In genomic region chr2:74881626-74882298, GRCh38 we compare ENCODE assay signal across 16 cellular contexts. TPM values are rescaled to one million over a fixed set of nuclear protein-coding genes. Genes with fewer than 3 reads are reported as not detected.
DNase-seq lines count a peak whose midpoint lies in the region; ATAC-seq and TF ChIP-seq lines count a peak whose summit lies in the region.
"Had no signal": no experiment of that assay in that cellular context is flagged by ENCODE, and none has a peak within 500 bp of the region (broad histone marks: within the 10 kb centered on the region; RNA-seq: fewer than 3 reads in every experiment).

No MANE protein-coding gene starts in this region.

- H3K36me3 Mint-ChIP-seq in activated naive CD4-positive, alpha-beta T cell treated with anti-CD3 and anti-CD28 coated beads, Interleukin-2, amount 50 U/mL, for 24 hours: peaks cover 29% of the 10 kb centered on the region
- peaks cover 36 to 43% of the 10 kb centered on the region in 2 donors for H3K36me3 Mint-ChIP-seq in activated naive CD4-positive, alpha-beta T cell treated with anti-CD3 and anti-CD28 coated beads, Interleukin-2, amount 50 U/mL, for 72 hours
- H3K36me3 Mint-ChIP-seq in endodermal cell (ENCODE audit: low read depth) (peaks cover 75% of the 10 kb centered on the region), osteocyte (ENCODE audit: unreplicated experiment) (peaks cover 46% of the 10 kb centered on the region)

- peaks cover 83% of the 10 kb centered on the region for H3K36me3 ChIP-seq in endodermal cell (ENCODE audit: control insufficient read depth, insufficient read depth, low read length)

- H3K27me3 Mint-ChIP-seq in activated naive CD4-positive, alpha-beta T cell treated with anti-CD3 and anti-CD28 coated beads, Interleukin-2, amount 50 U/mL, for 24 hours: no peaks in the 10 kb centered on the region
- H3K27me3 Mint-ChIP-seq in endodermal cell (ENCODE audit: insufficient read depth) (no peaks in the 10 kb centered on the region), osteocyte (ENCODE audit: unreplicated experiment) (no peaks in the 10 kb centered on the region)

- H3K4me3 Mint-ChIP-seq in activated naive CD4-positive, alpha-beta T cell treated with anti-CD3 and anti-CD28 coated beads, Interleukin-2, amount 50 U/mL, for 24 hours: no peak overlapping the region
- H3K4me3 Mint-ChIP-seq in endodermal cell (no peak overlapping the region), osteocyte (ENCODE audit: unreplicated experiment) (no peak overlapping the region)
- H3K4me3 Mint-ChIP-seq: CD14-positive monocyte; CD8-positive, alpha-beta T cell had no signal

- H3K27ac Mint-ChIP-seq in activated naive CD4-positive, alpha-beta T cell treated with anti-CD3 and anti-CD28 coated beads, Interleukin-2, amount 50 U/mL, for 24 hours: peak overlapping the region; percentile 41
- no peak overlapping the region for H3K27ac Mint-ChIP-seq in activated naive CD4-positive, alpha-beta T cell treated with anti-CD3 and anti-CD28 coated beads, Interleukin-2, amount 50 U/mL, for 72 hours
- no peak overlapping the region for H3K27ac Mint-ChIP-seq in endodermal cell
- H3K27ac Mint-ChIP-seq in osteocyte (ENCODE audit: unreplicated experiment): no peak overlapping the region
- H3K27ac Mint-ChIP-seq: CD8-positive, alpha-beta T cell had no signal

- DNase-seq in activated naive CD4-positive, alpha-beta T cell treated with anti-CD3 and anti-CD28 coated beads, Interleukin-2, amount 50 U/mL, for 72 hours (ENCODE audit: low spot score in 2 of 2): no peak
- DNase-seq in endodermal cell (peak; percentile 13), osteocyte (ENCODE audit: extremely low spot score, unreplicated experiment) (peak; percentile 53), GM13977 (ENCODE audit: low spot score) (no peak), NCI-H69 (lab: John Stamatoyannopoulos, UW) (no peak)
- DNase-seq: 8988T; Calu3; CD8-positive, alpha-beta T cell; DMS79 treated with DMSO at 0.1 percent for 48 hours; GF-D8; GM23248 had no signal

- H3K9ac ChIP-seq in endodermal cell (ENCODE audit: extremely low read depth, low read length, poor library complexity, severe bottlenecking): no peak overlapping the region
- H3K9ac ChIP-seq: BLaER1, GM23248 had no signal

- no peaks in the 10 kb centered on the region for H3K9me3 Mint-ChIP-seq in activated naive CD4-positive, alpha-beta T cell treated with anti-CD3 and anti-CD28 coated beads, Interleukin-2, amount 50 U/mL, for 24 hours
- no peaks in the 10 kb centered on the region for H3K9me3 Mint-ChIP-seq in activated naive CD4-positive, alpha-beta T cell treated with anti-CD3 and anti-CD28 coated beads, Interleukin-2, amount 50 U/mL, for 72 hours
- no peaks in the 10 kb centered on the region for H3K9me3 Mint-ChIP-seq in endodermal cell
- no peaks in the 10 kb centered on the region for H3K9me3 Mint-ChIP-seq in osteocyte (ENCODE audit: unreplicated experiment)
- H3K9me3 Mint-ChIP-seq: CD14-positive monocyte; CD8-positive, alpha-beta T cell had no signal

- H3K9me3 ChIP-seq in endodermal cell (ENCODE audit: control insufficient read depth, low read length): no peaks in the 10 kb centered on the region
- H3K9me3 ChIP-seq: BLaER1, HAP-1 had no signal

- no peak overlapping the region for H3K4me3 ChIP-seq in endodermal cell (ENCODE audit: low read length)
- H3K4me3 ChIP-seq: BLaER1, GM23248, HAP-1 had no signal

- 95 to 97% methylated on average over 11 to 19 of the region's 19 CpGs for WGBS in endodermal cell (ENCODE audit: insufficient coverage in 1 of 2, insufficient read length in 1 of 2), 2 experiments

- no peak for ATAC-seq in activated naive CD4-positive, alpha-beta T cell treated with anti-CD3 and anti-CD28 coated beads, Interleukin-2, amount 50 U/mL, for 72 hours
- ATAC-seq in GM19324 (IDR thresholded peaks at IDR 0.05; ENCODE audit: low FRiP score, unreplicated experiment): no peak
- ATAC-seq: CD8-positive, alpha-beta T cell had no signal

- in situ Hi-C loops in GM13977 (cut with MboI; ENCODE audit: low pct_unique_long_range_greater_than_20kb, low sequenced_read_pairs, unreplicated experiment): no loop called here

- no peak overlapping the region for H3K27ac ChIP-seq in endodermal cell (ENCODE audit: low read depth, low read length)
- H3K27ac ChIP-seq: BLaER1, GM23248 had no signal

- no peaks in the 10 kb centered on the region for H3K4me1 ChIP-seq in endodermal cell (ENCODE audit: control insufficient read depth, insufficient read depth, low read length)
- H3K4me1 ChIP-seq: HAP-1 had no signal

- TF ChIP-seq CTCF in endodermal cell (conservative IDR thresholded peaks at IDR 0.05) (no peak), osteocyte (IDR thresholded peaks at IDR 0.05) (no peak), GM13977 (IDR thresholded peaks at IDR 0.05; ENCODE audit: extremely low read depth, insufficient read depth, missing control alignments) (no peak)

- no peaks in the 10 kb centered on the region for H3K4me1 Mint-ChIP-seq in activated naive CD4-positive, alpha-beta T cell treated with anti-CD3 and anti-CD28 coated beads, Interleukin-2, amount 50 U/mL, for 24 hours
- no peaks in the 10 kb centered on the region for H3K4me1 Mint-ChIP-seq in endodermal cell
- peaks cover 7% of the 10 kb centered on the region for H3K4me1 Mint-ChIP-seq in osteocyte (ENCODE audit: unreplicated experiment)

- no peaks in the 10 kb centered on the region for H3K27me3 ChIP-seq in endodermal cell (ENCODE audit: control insufficient read depth, insufficient read depth, low read length, poor library complexity, severe bottlenecking)
- H3K27me3 ChIP-seq: BLaER1 had no signal

RNA-seq across cellular contexts. Expression of gene HK2, which starts 47.8 kb away (rescaled TPM):
- total RNA-seq in activated naive CD4-positive, alpha-beta T cell treated with anti-CD3 and anti-CD28 coated beads, Interleukin-2, amount 50 U/mL, for 72 hours: 10 to 100 TPM; 18.5 to 84.5 TPM
- 10 to 100 TPM; 21.5 to 31.5 TPM for total RNA-seq in endodermal cell
- 40.0 TPM for polyA plus RNA-seq in endodermal cell (2013, experiment 1 of 2)
- polyA plus RNA-seq in endodermal cell (2013, experiment 2 of 2): 31.2 TPM
- 13.8 and 14.1 TPM in 2 replicates for total RNA-seq in osteocyte

Comparison
In these comparisons a context has a peak if more than half of its experiments do, and no peak if none do; other contexts are left out.
1. DNase-seq: peak in endodermal cell (single experiment) and osteocyte (single experiment); none in activated naive CD4-positive, alpha-beta T cell treated with anti-CD3 and anti-CD28 coated beads, Interleukin-2, amount 50 U/mL, for 72 hours (0 of 2), GM13977 (single experiment) and NCI-H69 (single experiment).